Comparison of ENCODE assay signal across 8 cellular contexts in genomic region chr7:123154231-123154860, GRCh38. TPM values are rescaled to one million over a fixed set of nuclear protein-coding genes. Genes with fewer than 3 reads are reported as not detected.
DNase-seq lines count a peak whose midpoint lies in the region; ATAC-seq, FAIRE-seq and TF ChIP-seq lines count a peak whose summit lies in the region.

No MANE protein-coding gene starts in this region.

- H3K9me2 ChIP-seq in DOHH2 (replicated peaks; ENCODE audit: control insufficient read depth, low read length): no peaks in the 10 kb centered on the region

- H3K4me3 ChIP-seq in DOHH2 (ENCODE audit: low read length): no peak overlapping the region
- no peak overlapping the region for H3K4me3 ChIP-seq in osteoblast (ENCODE audit: insufficient read depth, low read length)

- H3K27ac ChIP-seq in DOHH2 (ENCODE audit: low read depth, low read length) (no peak overlapping the region), osteoblast (ENCODE audit: low read depth, low read length) (no peak overlapping the region)

- H3K4me1 ChIP-seq in DOHH2 (ENCODE audit: control insufficient read depth, low read length) (no peaks in the 10 kb centered on the region), osteoblast (ENCODE audit: insufficient read depth, low read length) (no peaks in the 10 kb centered on the region)

- H3K9me3 ChIP-seq in DOHH2 (ENCODE audit: control insufficient read depth, insufficient read depth, low read length) (no peaks in the 10 kb centered on the region), osteoblast (ENCODE audit: low read depth, low read length) (no peaks in the 10 kb centered on the region)

- no peaks in the 10 kb centered on the region for H3K36me3 Mint-ChIP-seq in immature natural killer cell

- H3F3A ChIP-seq in DOHH2 (ENCODE audit: control insufficient read depth, insufficient read depth): no peaks in the 10 kb centered on the region

- H3K4me2 ChIP-seq in DOHH2 (ENCODE audit: low read length) (no peak overlapping the region), osteoblast (ENCODE audit: insufficient read depth, low read length) (no peak overlapping the region)

- ATAC-seq in GM19455 (IDR thresholded peaks at IDR 0.05; ENCODE audit: unreplicated experiment): peak; percentile 100
- ATAC-seq in HG03439 (IDR thresholded peaks at IDR 0.05; ENCODE audit: unreplicated experiment): peak; percentile 95

- no peak overlapping the region for H3K27ac Mint-ChIP-seq in immature natural killer cell

- DNase-seq in NCI-H345 (lab: John Stamatoyannopoulos, UW) (peak; percentile 89), activated T-cell treated with anti-CD3 and anti-CD28 coated beads for 48 hours (ENCODE audit: low read depth) (peak; percentile 21), frontal cortex (ENCODE audit: low spot score in 2 of 2) (peak; percentile 1 to 33), osteoblast (ENCODE audit: insufficient read length, low spot score, missing footprints) (no peak), immature natural killer cell (no peak)

- H4K20me1 ChIP-seq in DOHH2 (ENCODE audit: control insufficient read depth, insufficient read depth, low read depth, low read length) (no peaks in the 10 kb centered on the region), osteoblast (ENCODE audit: insufficient read depth, low read length) (no peaks in the 10 kb centered on the region)

- H3K27me3 ChIP-seq in DOHH2 (ENCODE audit: control insufficient read depth, low read length) (no peaks in the 10 kb centered on the region), osteoblast (ENCODE audit: insufficient read depth, low read length) (no peaks in the 10 kb centered on the region)

- H3K36me3 ChIP-seq in DOHH2 (ENCODE audit: control insufficient read depth, low read length) (no peaks in the 10 kb centered on the region), osteoblast (ENCODE audit: insufficient read depth, low read length) (no peaks in the 10 kb centered on the region)

- no peak overlapping the region for H3K4me3 Mint-ChIP-seq in immature natural killer cell

- no peaks in the 10 kb centered on the region for H3K4me1 Mint-ChIP-seq in immature natural killer cell

- peak; percentile 72 for FAIRE-seq in frontal cortex (lab: Jason Lieb, UNC)

- H3K9me3 Mint-ChIP-seq in immature natural killer cell: peaks cover 0 to 9% (median 6%) of the 10 kb centered on the region in 6 donors

- no peak overlapping the region for H2AFZ ChIP-seq in osteoblast (ENCODE audit: low read length)

- peak; percentile 96 for TF ChIP-seq CTCF in DOHH2 (IDR thresholded peaks at IDR 0.05; ENCODE audit: low read depth, low read length, poor library complexity, severe bottlenecking)
- TF ChIP-seq CTCF in osteoblast (IDR thresholded peaks at IDR 0.05; ENCODE audit: extremely low read depth, low read depth, low read length): peak; percentile 71

- H3K27me3 Mint-ChIP-seq in immature natural killer cell (ENCODE audit: low read depth in 3 of 3): peaks cover 0 to 1% (median 0%) of the 10 kb centered on the region in 3 donors

- no peaks in the 10 kb centered on the region for H3K79me2 ChIP-seq in DOHH2 (ENCODE audit: control insufficient read depth, low read length)
- H3K79me2 ChIP-seq in osteoblast (ENCODE audit: insufficient read depth, low read length): no peaks in the 10 kb centered on the region

RNA-seq across cellular contexts. Expression of gene SLC13A1, which starts 45.4 kb away (rescaled TPM):
- total RNA-seq in frontal cortex: not detected
- not detected in 2 replicates for total RNA-seq in osteoblast
- not detected for polyA plus RNA-seq in immature natural killer cell

Comparison
In these comparisons a context has a peak if more than half of its experiments do, and no peak if none do; other contexts are left out.
1. DNase-seq: peak in NCI-H345 (single experiment), activated T-cell treated with anti-CD3 and anti-CD28 coated beads for 48 hours (single experiment) and frontal cortex (2 of 2); none in osteoblast (single experiment) and immature natural killer cell (0 of 3).